Comparison of ENCODE assay signal across 10 cellular contexts in the genomic region with DNA sequence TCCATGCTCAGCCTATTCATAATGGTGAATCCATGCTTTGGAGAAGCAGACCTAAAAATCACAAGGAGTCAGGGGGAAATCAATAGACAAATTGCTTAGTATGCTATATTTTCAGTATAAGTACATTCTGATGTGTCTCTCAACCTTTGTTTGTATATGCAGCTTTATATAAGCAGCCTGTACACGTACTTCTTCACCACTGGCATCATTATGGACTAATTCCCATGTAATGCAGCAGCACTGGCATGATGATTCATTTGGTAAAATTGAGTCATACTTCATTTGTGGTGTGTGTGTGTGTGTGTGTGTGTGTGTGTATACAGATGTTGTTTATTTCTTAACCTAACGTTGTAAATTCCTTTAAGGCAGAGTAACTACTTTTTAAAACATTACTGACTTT. TPM values are rescaled to one million over a fixed set of nuclear protein-coding genes. Genes with fewer than 3 reads are reported as not detected.
DNase-seq lines count a peak whose midpoint lies in the region; ATAC-seq and TF ChIP-seq lines count a peak whose summit lies in the region.
"Had no signal": no experiment of that assay in that cellular context is flagged by ENCODE, and none has a peak within 500 bp of the region (broad histone marks: within the 10 kb centered on the region; RNA-seq: fewer than 3 reads in every experiment).

No MANE protein-coding gene starts in this region.

- in situ Hi-C loops in GM13977 (cut with MboI; ENCODE audit: low pct_unique_long_range_greater_than_20kb, low sequenced_read_pairs, unreplicated experiment): no loop called here

- no peak overlapping the region for H2AFZ ChIP-seq in PC-3 (ENCODE audit: low read length)

- POLR2A ChIA-PET in PC-3 (lab: Charles Lee; ENCODE audit: unreplicated experiment): no interaction called here

- peak; percentile 86 for ATAC-seq in PC-3
- no peak for ATAC-seq in GM18517 (IDR thresholded peaks at IDR 0.05; ENCODE audit: unreplicated experiment)

- no peaks in the 10 kb centered on the region for H3K27me3 ChIP-seq in PC-3 (ENCODE audit: low read length)
- H3K27me3 ChIP-seq: cardiac muscle cell had no signal

- peaks cover 3% of the 10 kb centered on the region; the same call in 1 of the 2 replicates for H4K20me1 ChIP-seq in PC-3 (ENCODE audit: low read length)

- H3K4me3 ChIP-seq in PC-3 (ENCODE audit: low read length): no peak overlapping the region
- H3K4me3 ChIP-seq: cardiac muscle cell had no signal

- H3F3A ChIP-seq in PC-3 (ENCODE audit: low read length, unreplicated experiment): peaks cover 4% of the 10 kb centered on the region

- DNase-seq in GM04504 (ENCODE audit: low read depth): peak; percentile 71
- peak; percentile 86 for DNase-seq in PC-3
- DNase-seq in epithelial cell of prostate (ENCODE audit: low read depth, low spot score): peak; percentile 94
- peak; percentile 86 for DNase-seq in renal cortical epithelial cell (ENCODE audit: low read depth)
- DNase-seq in inferior parietal cortex (ENCODE audit: extremely low spot score): no peak
- DNase-seq in NK-92 treated with Interleukin-12 subunit alpha and Interleukin-12 subunit beta, amount 100 ng/mL, for 24 hours (lab: John Stamatoyannopoulos, UW): no peak
- DNase-seq in GM13977 (ENCODE audit: low spot score): no peak
- DNase-seq: NCI-H1930 had no signal

- intact Hi-C loops in PC-3 (cut with micrococcal nuclease): no loop called here

- no peaks in the 10 kb centered on the region for H3K79me2 ChIP-seq in PC-3 (ENCODE audit: low read length)

- peaks cover 20% of the 10 kb centered on the region for H3K4me1 ChIP-seq in PC-3 (ENCODE audit: insufficient read depth, low read length)

- H3K9me2 ChIP-seq in PC-3 (replicated peaks; ENCODE audit: low read length): no peaks in the 10 kb centered on the region

- peak overlapping the region; percentile 87 for H3K27ac ChIP-seq in PC-3 (ENCODE audit: low read length)
- peak overlapping the region; percentile 61 for H3K27ac ChIP-seq in epithelial cell of prostate
- H3K27ac ChIP-seq: cardiac muscle cell had no signal

- no peak for TF ChIP-seq CTCF in PC-3 (conservative IDR thresholded peaks at IDR 0.05; ENCODE audit: low read depth, low read length)
- no peak for TF ChIP-seq CTCF in GM13977 (IDR thresholded peaks at IDR 0.05; ENCODE audit: extremely low read depth, insufficient read depth, missing control alignments)

- H3K36me3 ChIP-seq in PC-3 (ENCODE audit: low read depth, low read length): 0 out of 2 replicates have a peak, but pooled peaks cover 3% of the 10 kb centered on the region

- H3K9me3 ChIP-seq in PC-3 (ENCODE audit: low read length): no peaks in the 10 kb centered on the region

- peak overlapping the region; percentile 53 for H3K4me2 ChIP-seq in PC-3 (ENCODE audit: low read length)

- no peak overlapping the region for H3K9ac ChIP-seq in PC-3 (ENCODE audit: low read length)

- BruUV-seq in PC-3 (replicated peaks; lab: Mats Ljungman, UMichigan): no TSS peak

- CTCF ChIA-PET in PC-3 (lab: Charles Lee): no interaction called here

RNA-seq across cellular contexts. Expression of gene DCP1B, which starts 10.9 kb away (rescaled TPM):
- 3.6 and 4.9 TPM in 2 replicates for total RNA-seq in PC-3 (2014; rRNA removed)
- total RNA-seq in renal cortical epithelial cell: 9.4 and 14.3 TPM in 2 replicates

RNA-seq across cellular contexts. Expression of gene CACNA1C, which starts 59.4 kb away (rescaled TPM):
- total RNA-seq in PC-3 (2014; rRNA removed): not detected in 2 replicates
- total RNA-seq in renal cortical epithelial cell: 0.05 TPM in 1 of 2 replicates, not detected in the other

Comparison
In these comparisons a context has a peak if more than half of its experiments do, and no peak if none do; other contexts are left out.
1. DNase-seq: peak in GM04504 (single experiment), PC-3 (single experiment), epithelial cell of prostate (single experiment) and renal cortical epithelial cell (single experiment); none in inferior parietal cortex (single experiment), NK-92 treated with Interleukin-12 subunit alpha and Interleukin-12 subunit beta, amount 100 ng/mL, for 24 hours (single experiment) and GM13977 (single experiment).